In genomic region chr1:226549094-226549936, GRCh38 we compare ENCODE assay signal across 1 cellular context.
A peak's percentile ranks its signal among the peaks of the same experiment; 100 is the strongest.
TF ChIP-seq lines count a peak whose summit lies in the region.

No MANE protein-coding gene starts in this region.

TF ChIP-seq in H1, 55 proteins besides CTCF, POLR2A, EP300 and RAD21 (continued from another document):
- TF ChIP-seq MAX (IDR thresholded peaks at IDR 0.05) (peak; percentile 71), RNF2 (IDR thresholded peaks at IDR 0.05; ENCODE audit: borderline replicate concordance, low read depth, low read length, missing control alignments, poor library complexity, severe bottlenecking) (peak; percentile 61), E2F6 (IDR thresholded peaks at IDR 0.05) (peak; percentile 48), CHD2 (IDR thresholded peaks at IDR 0.05; ENCODE audit: low read length) (no peak), CTBP2 (IDR thresholded peaks at IDR 0.05; ENCODE audit: borderline replicate concordance, insufficient read depth, insufficient read length, low read length) (no peak), BACH1 (IDR thresholded peaks at IDR 0.05; ENCODE audit: low read length) (no peak), JUND (IDR thresholded peaks at IDR 0.05; ENCODE audit: low read length) (no peak), TEAD4 (IDR thresholded peaks at IDR 0.05; ENCODE audit: low read depth, low read length) (no peak), SP2 (IDR thresholded peaks at IDR 0.05; ENCODE audit: low read length) (no peak), SP1 (IDR thresholded peaks at IDR 0.05; ENCODE audit: low read depth, low read length) (no peak), SUZ12 (IDR thresholded peaks at IDR 0.05; ENCODE audit: low read length) (peak; percentile 94), KDM5A (IDR thresholded peaks at IDR 0.05; ENCODE audit: low read length) (no peak), PHF8 (conservative IDR thresholded peaks at IDR 0.05; ENCODE audit: low read depth, low read length) (no peak), CREB1 (IDR thresholded peaks at IDR 0.05) (no peak)
